In the genomic region with DNA sequence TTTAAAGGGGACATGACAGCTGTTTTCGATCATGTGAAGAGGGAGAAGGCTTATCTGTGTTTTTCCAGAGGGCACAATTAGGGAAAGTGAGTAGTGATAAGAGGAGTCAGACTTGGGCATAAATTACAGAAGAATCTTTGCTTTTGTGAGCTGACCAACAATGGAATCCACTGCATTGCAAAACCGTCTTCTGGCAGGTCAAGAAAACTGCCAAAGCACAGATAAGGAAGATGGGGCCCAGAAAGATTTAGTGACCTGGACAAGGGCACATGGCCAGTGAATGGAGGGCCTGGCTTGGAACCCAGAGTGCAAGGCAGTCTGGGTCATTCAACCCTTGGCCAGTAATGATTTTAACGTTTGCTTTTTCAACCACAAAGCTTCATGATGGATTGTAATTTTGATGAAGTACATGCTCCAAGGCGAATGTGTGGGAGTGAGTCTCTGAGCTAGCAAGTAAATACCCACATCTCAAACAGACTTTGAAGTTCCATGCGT, we compare ENCODE assay signal across 22 cellular contexts.
DNase-seq lines count a peak whose midpoint lies in the region; ATAC-seq and TF ChIP-seq lines count a peak whose summit lies in the region.
"Had no signal": no experiment of that assay in that cellular context is flagged by ENCODE, and none has a peak within 500 bp of the region (broad histone marks: within the 10 kb centered on the region; RNA-seq: fewer than 3 reads in every experiment).

No MANE protein-coding gene starts in this region.

- no peaks in the 10 kb centered on the region for H3K4me1 ChIP-seq in fibroblast of lung (ENCODE audit: control insufficient read depth, extremely low read depth, insufficient read depth, low read length)
- H3K4me1 ChIP-seq: SJSA1 had no signal

- no peak for TF ChIP-seq CTCF in fibroblast of lung (conservative IDR thresholded peaks at IDR 0.05 in 1 of 2, IDR thresholded peaks at IDR 0.05 in 1 of 2; ENCODE audit: low read depth in 1 of 2, low read length in 2 of 2)

- H3K36me3 ChIP-seq in fibroblast of lung (ENCODE audit: control insufficient read depth, insufficient read depth, low read length) = no peaks in the 10 kb centered on the region
- H3K36me3 ChIP-seq: cardiac muscle cell, SJSA1 had no signal

- H3K27me3 Mint-ChIP-seq in stimulated activated naive CD8-positive, alpha-beta T cell treated with anti-CD3 and anti-CD28 coated beads, Interleukin-15, amount 100 ng/mL, for 72 hours = no peaks in the 10 kb centered on the region
- H3K27me3 Mint-ChIP-seq: activated B cell treated with CpG ODN at 0.5 μM for 24 hours; natural killer cell treated with Interleukin-12 subunit alpha and Interleukin-12 subunit beta and Interleukin-15 and Interleukin-18, amount 100 ng/mL, for 72 hours; progenitor cell of endocrine pancreas had no signal

- no peak overlapping the region for H3K27ac Mint-ChIP-seq in stimulated activated naive CD8-positive, alpha-beta T cell treated with anti-CD3 and anti-CD28 coated beads, Interleukin-15, amount 100 ng/mL, for 72 hours
- H3K27ac Mint-ChIP-seq: activated B cell treated with CpG ODN at 0.5 μM for 24 hours; activated naive CD8-positive, alpha-beta T cell treated with anti-CD3 and anti-CD28 coated beads, Interleukin-2, amount 10 ng/mL, durations not matched to agents 7 days and 5 days; natural killer cell treated with Interleukin-12 subunit alpha and Interleukin-12 subunit beta and Interleukin-15 and Interleukin-18, amount 100 ng/mL, for 72 hours; progenitor cell of endocrine pancreas had no signal

- no peaks in the 10 kb centered on the region for H3K9me3 ChIP-seq in fibroblast of lung (ENCODE audit: control insufficient read depth, insufficient read depth, low read depth, low read length)
- H3K9me3 ChIP-seq: SJSA1 had no signal

- H3K4me2 ChIP-seq in fibroblast of lung (ENCODE audit: extremely low read depth, insufficient read depth, low read length) = no peak overlapping the region

- no peak overlapping the region for H3K4me3 Mint-ChIP-seq in stimulated activated naive CD8-positive, alpha-beta T cell treated with anti-CD3 and anti-CD28 coated beads, Interleukin-15, amount 100 ng/mL, for 72 hours
- H3K4me3 Mint-ChIP-seq: activated B cell treated with CpG ODN at 0.5 μM for 24 hours; activated naive CD8-positive, alpha-beta T cell treated with anti-CD3 and anti-CD28 coated beads, Interleukin-2, amount 10 ng/mL, durations not matched to agents 7 days and 5 days; natural killer cell treated with Interleukin-12 subunit alpha and Interleukin-12 subunit beta and Interleukin-15 and Interleukin-18, amount 100 ng/mL, for 72 hours had no signal

- peaks cover 4 to 11% of the 10 kb centered on the region in 2 donors for H3K9me3 Mint-ChIP-seq in stimulated activated naive CD8-positive, alpha-beta T cell treated with anti-CD3 and anti-CD28 coated beads, Interleukin-15, amount 100 ng/mL, for 72 hours

- H3K27ac ChIP-seq in fibroblast of lung (ENCODE audit: insufficient read depth, low read length) = no peak overlapping the region
- H3K27ac ChIP-seq: C4-2B, cardiac muscle cell, epithelial cell of prostate, SJSA1 had no signal

- no peaks in the 10 kb centered on the region for H3K79me2 ChIP-seq in fibroblast of lung (ENCODE audit: control insufficient read depth, insufficient read depth, low read length)

- peaks cover 7% of the 10 kb centered on the region for H3K4me1 Mint-ChIP-seq in stimulated activated naive CD8-positive, alpha-beta T cell treated with anti-CD3 and anti-CD28 coated beads, Interleukin-15, amount 100 ng/mL, for 72 hours
- H3K4me1 Mint-ChIP-seq: activated naive CD8-positive, alpha-beta T cell treated with anti-CD3 and anti-CD28 coated beads, Interleukin-2, amount 10 ng/mL, durations not matched to agents 7 days and 5 days had no signal

- no peak overlapping the region for H2AFZ ChIP-seq in fibroblast of lung (ENCODE audit: low read length)

- no peak overlapping the region for H3K4me3 ChIP-seq in fibroblast of lung (replicated peaks in 1 of 4; ENCODE audit: control extremely low read depth in 1 of 4, insufficient read depth in 1 of 4, low read depth in 3 of 4, low read length in 4 of 4)
- H3K4me3 ChIP-seq: cardiac muscle cell, SJSA1 had no signal

- H3K27me3 ChIP-seq in fibroblast of lung (ENCODE audit: control insufficient read depth, insufficient read depth, low read length) = no peaks in the 10 kb centered on the region
- H3K27me3 ChIP-seq: cardiac muscle cell, SJSA1 had no signal

- H4K20me1 ChIP-seq in fibroblast of lung (ENCODE audit: control insufficient read depth, extremely low read depth, insufficient read depth, low read length) = no peaks in the 10 kb centered on the region

- ATAC-seq in stimulated activated naive CD8-positive, alpha-beta T cell treated with anti-CD3 and anti-CD28 coated beads, Interleukin-15, amount 100 ng/mL, for 72 hours = no peak
- ATAC-seq: natural killer cell treated with Interleukin-12 subunit alpha and Interleukin-12 subunit beta and Interleukin-15 and Interleukin-18, amount 100 ng/mL, for 72 hours had no signal

- DNase-seq in A172 (ENCODE audit: low spot score) (peak; percentile 69), OCI-M1 (lab: John Stamatoyannopoulos, UW) (peak; percentile 88), fibroblast of lung (ENCODE audit: low read depth in 2 of 2) (peak; percentile 64 to 85), mucosa of gallbladder (ENCODE audit: low spot score) (peak; percentile 51), NCI-H146 treated with DMSO at 0.1 percent for 48 hours (lab: John Stamatoyannopoulos, UW; ENCODE audit: unreplicated experiment) (no peak), RKO (ENCODE audit: low spot score) (no peak)
- DNase-seq in stimulated activated naive CD8-positive, alpha-beta T cell treated with anti-CD3 and anti-CD28 coated beads, Interleukin-15, amount 100 ng/mL, for 72 hours = no peak
- DNase-seq in activated naive CD4-positive, alpha-beta T cell (lab: John Stamatoyannopoulos, UW) = no peak
- DNase-seq: activated B cell treated with CpG ODN at 0.5 μM for 24 hours; activated CD8-positive, alpha-beta memory T cell treated with anti-CD3 and anti-CD28 coated beads for 24 hours; activated naive CD8-positive, alpha-beta T cell treated with anti-CD3 and anti-CD28 coated beads, Interleukin-2, amount 10 ng/mL, durations not matched to agents 7 days and 5 days; HCEC 1CT; mammary epithelial cell; NCI-H146; NCI-H82; stimulated activated CD4-positive, alpha-beta T cell treated with anti-CD3 and anti-CD28 coated beads, Interleukin-4, amount 100 ng/mL, for 24 hours had no signal

- no peak overlapping the region for H3K9ac ChIP-seq in fibroblast of lung (ENCODE audit: insufficient read depth, low read length)

Comparison
In these comparisons a context has a peak if more than half of its experiments do, and no peak if none do; other contexts are left out.
1. DNase-seq: peak in A172 (single experiment), OCI-M1 (single experiment), fibroblast of lung (2 of 2) and mucosa of gallbladder (single experiment); none in stimulated activated naive CD8-positive, alpha-beta T cell treated with anti-CD3 and anti-CD28 coated beads, Interleukin-15, amount 100 ng/mL, for 72 hours (0 of 2), NCI-H146 treated with DMSO at 0.1 percent for 48 hours (single experiment), RKO (single experiment) and activated naive CD4-positive, alpha-beta T cell (0 of 4).